Comparison of ENCODE assay signal across 17 cellular contexts in genomic region chr22:49045276-49045675, GRCh38.
DNase-seq lines count a peak whose midpoint lies in the region; ATAC-seq, FAIRE-seq and TF ChIP-seq lines count a peak whose summit lies in the region.
"Had no signal": no experiment of that assay in that cellular context is flagged by ENCODE, and none has a peak within 500 bp of the region (broad histone marks: within the 10 kb centered on the region; RNA-seq: fewer than 3 reads in every experiment).

No MANE protein-coding gene starts in this region.

- H3K27me3 Mint-ChIP-seq in neural progenitor cell (ENCODE audit: insufficient read depth, low read depth), result peaks cover 7% of the 10 kb centered on the region
- H3K27me3 Mint-ChIP-seq in H9 (ENCODE audit: low read depth), result peaks cover 21% of the 10 kb centered on the region

- no peak overlapping the region for H3K14ac ChIP-seq in H9 (ENCODE audit: insufficient read depth, low read length)

- H3K36me3 Mint-ChIP-seq in neural progenitor cell (no peaks in the 10 kb centered on the region), H9 (ENCODE audit: insufficient read depth in 1 of 3, low read depth in 3 of 3) (no peaks in the 10 kb centered on the region)
- H3K36me3 Mint-ChIP-seq: CD14-positive monocyte; CD8-positive, alpha-beta T cell had no signal

- no peak overlapping the region for H3K4me3 Mint-ChIP-seq in neural progenitor cell
- no peak overlapping the region for H3K4me3 Mint-ChIP-seq in H9
- H3K4me3 Mint-ChIP-seq: CD8-positive, alpha-beta T cell had no signal

- H3K27me3 ChIP-seq in A673 (replicated peaks; ENCODE audit: insufficient read depth, low read depth, low read length, poor library complexity) (no peaks in the 10 kb centered on the region), neural progenitor cell (no peaks in the 10 kb centered on the region), aorta (ENCODE audit: control insufficient read depth in 1 of 2, insufficient read depth in 2 of 2, low read length in 1 of 2) (no peaks in the 10 kb centered on the region), H9 (ENCODE audit: insufficient read depth, low read length) (no peaks in the 10 kb centered on the region)
- H3K27me3 ChIP-seq in BLaER1 treated with 17β-estradiol and CSF1 and Interleukin-3, amounts not matched to agents 10 nM and 100 nM, result no peaks in the 10 kb centered on the region; a peak in 1 of 22 replicates
- H3K27me3 ChIP-seq: BE2C had no signal

- H3K4me1 ChIP-seq in A673 (ENCODE audit: insufficient read depth, low read length, poor library complexity, severe bottlenecking), result peaks cover 32% of the 10 kb centered on the region
- H3K4me1 ChIP-seq in BLaER1 treated with 17β-estradiol and CSF1 and Interleukin-3, amounts not matched to agents 10 nM and 100 nM, result peaks cover 0 to 18% (median 15%) of the 10 kb centered on the region in 10 experiments; a peak in 15 of 20 replicates
- H3K4me1 ChIP-seq in neural progenitor cell, result no peaks in the 10 kb centered on the region
- no peaks in the 10 kb centered on the region for H3K4me1 ChIP-seq in aorta (ENCODE audit: control insufficient read depth in 1 of 2, insufficient read depth in 2 of 2, low read length in 2 of 2)
- H3K4me1 ChIP-seq in H9 (ENCODE audit: insufficient read depth, low read length), result no peaks in the 10 kb centered on the region
- H3K4me1 ChIP-seq: BE2C, HAP-1 had no signal

- TF ChIP-seq CTCF in A673 (conservative IDR thresholded peaks at IDR 0.05; ENCODE audit: low read depth, low read length), result no peak
- no peak for TF ChIP-seq CTCF in neural progenitor cell (IDR thresholded peaks at IDR 0.05)
- TF ChIP-seq CTCF in H9 (conservative IDR thresholded peaks at IDR 0.05), result no peak

- no peak for FAIRE-seq in HTR-8/SVneo (lab: Jason Lieb, UNC)
- FAIRE-seq: GM12878 had no signal

- peak overlapping the region; percentile 24 for H3K27ac ChIP-seq in A673 (ENCODE audit: low read depth, low read length, poor library complexity, severe bottlenecking)
- no peak overlapping the region for H3K27ac ChIP-seq in BLaER1 treated with 17β-estradiol and CSF1 and Interleukin-3, amounts not matched to agents 10 nM and 100 nM
- H3K27ac ChIP-seq in neural progenitor cell, result no peak overlapping the region
- no peak overlapping the region for H3K27ac ChIP-seq in aorta (ENCODE audit: low read depth in 1 of 2, low read length in 2 of 2)
- no peak overlapping the region for H3K27ac ChIP-seq in H9 (ENCODE audit: insufficient read length, low read depth, low read length)

- no peaks in the 10 kb centered on the region for H3K9me3 ChIP-seq in A673 (ENCODE audit: low read depth, low read length, poor library complexity, severe bottlenecking)
- H3K9me3 ChIP-seq in BLaER1 treated with 17β-estradiol and CSF1 and Interleukin-3, amounts not matched to agents 10 nM and 100 nM (replicated peaks in 1 of 11), result no peaks in the 10 kb centered on the region
- H3K9me3 ChIP-seq in neural progenitor cell (ENCODE audit: low read depth), result no peaks in the 10 kb centered on the region
- peaks cover 1% of the 10 kb centered on the region for H3K9me3 ChIP-seq in aorta (ENCODE audit: control insufficient read depth, low read length)
- no peaks in the 10 kb centered on the region for H3K9me3 ChIP-seq in H9 (ENCODE audit: control insufficient read depth, low read depth, low read length)
- H3K9me3 ChIP-seq: BE2C, HAP-1 had no signal

- H3K9me3 Mint-ChIP-seq in neural progenitor cell, result no peaks in the 10 kb centered on the region
- no peaks in the 10 kb centered on the region for H3K9me3 Mint-ChIP-seq in H9
- H3K9me3 Mint-ChIP-seq: CD8-positive, alpha-beta T cell had no signal

- CTCF ChIA-PET in A673 (lab: Charles Lee), result interaction anchor here (1.1 to 1.8 kb wide), 2 partner anchors 259 to 262 kb away, joined by 4 to 42 read pairs; no protein-coding TSS in a partner anchor

- H2AK5ac ChIP-seq in H9 (ENCODE audit: insufficient read length, low read length), result no peak overlapping the region

- H3K36me3 ChIP-seq in A673 (ENCODE audit: insufficient read depth, low read length, poor library complexity, severe bottlenecking) (no peaks in the 10 kb centered on the region), neural progenitor cell (no peaks in the 10 kb centered on the region), aorta (ENCODE audit: control insufficient read depth in 1 of 2, insufficient read depth in 2 of 2, low read length in 1 of 2) (no peaks in the 10 kb centered on the region)
- H3K36me3 ChIP-seq in BLaER1 treated with 17β-estradiol and CSF1 and Interleukin-3, amounts not matched to agents 10 nM and 100 nM, result no peaks in the 10 kb centered on the region
- H3K36me3 ChIP-seq: BE2C, HAP-1 had no signal

- no peak overlapping the region for H4K5ac ChIP-seq in H9 (ENCODE audit: insufficient read length, low read depth, low read length)

- BruUV-seq in A673 (replicated peaks; lab: Mats Ljungman, UMichigan), result no TSS peak

- no peak overlapping the region for H4K91ac ChIP-seq in H9 (ENCODE audit: insufficient read length, low read depth, low read length)

- H3K4ac ChIP-seq in H9 (ENCODE audit: low read depth, low read length), result no peak overlapping the region

- H3K23me2 ChIP-seq in H9 (ENCODE audit: insufficient read length, low read depth, low read length, poor library complexity, severe bottlenecking), result no peaks in the 10 kb centered on the region

- H3K4me3 ChIP-seq in A673 (ENCODE audit: low read depth, low read length, poor library complexity, severe bottlenecking), result no peak overlapping the region
- no peak overlapping the region for H3K4me3 ChIP-seq in BLaER1 treated with 17β-estradiol and CSF1 and Interleukin-3, amounts not matched to agents 10 nM and 100 nM
- H3K4me3 ChIP-seq in neural progenitor cell, result no peak overlapping the region
- no peak overlapping the region for H3K4me3 ChIP-seq in aorta (ENCODE audit: low read length in 2 of 2)
- H3K4me3 ChIP-seq: GM12878, HAP-1 had no signal

- intact Hi-C loops in A673 (cut with micrococcal nuclease; ENCODE audit: unreplicated experiment), result loop anchor here (5.0 to 10.0 kb wide), 3 partner anchors 173 to 587 kb away; no protein-coding TSS in a partner anchor
- intact Hi-C loops in aorta (cut with DNase I), result no loop called here

- peak overlapping the region in 8 of 11 experiments; percentile 12 to 81 (median 66); a peak in 13 of 22 replicates for H3K4me2 ChIP-seq in BLaER1 treated with 17β-estradiol and CSF1 and Interleukin-3, amounts not matched to agents 10 nM and 100 nM
- H3K4me2 ChIP-seq in neural progenitor cell (no peak overlapping the region), H9 (ENCODE audit: insufficient read depth, insufficient read length, low read length) (no peak overlapping the region)

- WGBS in aorta, 2 donors, result 88 to 92% methylated on average over 12 of the region's 12 CpGs
- no CpG with 5 or more reads among the region's 12 CpGs for WGBS in H9 (ENCODE audit: extremely low coverage, insufficient read length, low lambda C conversion rate)

- H3K79me2 ChIP-seq in neural progenitor cell (ENCODE audit: low read depth) (no peaks in the 10 kb centered on the region), H9 (ENCODE audit: insufficient read depth, low read length) (no peaks in the 10 kb centered on the region)

- H2BK20ac ChIP-seq in H9 (ENCODE audit: low read depth, low read length, poor library complexity, severe bottlenecking), result no peak overlapping the region

- H3K4me1 Mint-ChIP-seq in neural progenitor cell, result peaks cover 11% of the 10 kb centered on the region
- H3K4me1 Mint-ChIP-seq in H9, result peaks cover 3 to 6% of the 10 kb centered on the region in 2 experiments; a peak in 3 of 4 replicates
- H3K4me1 Mint-ChIP-seq: CD14-positive monocyte had no signal

- H3K79me1 ChIP-seq in H9 (ENCODE audit: insufficient read depth, low read depth, low read length, poor library complexity, severe bottlenecking), result no peaks in the 10 kb centered on the region

- H2BK120ac ChIP-seq in H9 (ENCODE audit: low read depth, low read length, poor library complexity, severe bottlenecking), result no peak overlapping the region

- DNase-seq in A673 (ENCODE audit: low spot score), result no peak
- no peak for DNase-seq in neural progenitor cell (ENCODE audit: low spot score)
- DNase-seq in aorta, result peak; percentile 13 to 34
- DNase-seq in HTR-8/SVneo (ENCODE audit: insufficient read length, low spot score), result no peak
- DNase-seq in H9, result no peak
- DNase-seq: ACHN; BE2C; CD8-positive, alpha-beta T cell; DMS 273 treated with DMSO at 0.1 percent for 48 hours; DMS53; DND-41; EL; GOT3 had no signal

- H3K56ac ChIP-seq in H9 (ENCODE audit: insufficient read length, low read depth, low read length), result no peak overlapping the region

- no peaks in the 10 kb centered on the region for H3F3A ChIP-seq in neural progenitor cell (ENCODE audit: low read depth)

- H2AFZ ChIP-seq in neural progenitor cell (replicated peaks), result no peak overlapping the region
- no peak overlapping the region for H2AFZ ChIP-seq in H9 (ENCODE audit: low read length)

- peaks cover 0 to 25% (median 0%) of the 10 kb centered on the region in 11 experiments; a peak in 6 of 22 replicates for H4K20me1 ChIP-seq in BLaER1 treated with 17β-estradiol and CSF1 and Interleukin-3, amounts not matched to agents 10 nM and 100 nM
- no peaks in the 10 kb centered on the region for H4K20me1 ChIP-seq in neural progenitor cell (ENCODE audit: low read depth)
- H4K20me1 ChIP-seq in H9 (ENCODE audit: control insufficient read depth, insufficient read depth, insufficient read length), result no peaks in the 10 kb centered on the region

- no peak overlapping the region for H4K8ac ChIP-seq in H9 (replicated peaks; ENCODE audit: insufficient read length, low read depth, low read length)

- no peak overlapping the region for H3K18ac ChIP-seq in H9 (ENCODE audit: insufficient read length, low read depth, low read length)

- H2BK15ac ChIP-seq in H9 (ENCODE audit: low read depth, low read length), result no peak overlapping the region

- H3K9ac ChIP-seq in BLaER1 treated with 17β-estradiol and CSF1 and Interleukin-3, amounts not matched to agents 10 nM and 100 nM, result no peak overlapping the region; a peak in 1 of 22 replicates
- no peak overlapping the region for H3K9ac ChIP-seq in neural progenitor cell
- no peak overlapping the region for H3K9ac ChIP-seq in H9 (ENCODE audit: extremely low read depth, insufficient read length, low read length)

- no peak overlapping the region for H2BK12ac ChIP-seq in H9 (ENCODE audit: insufficient read length, low read depth, low read length)

- H2BK5ac ChIP-seq in H9 (ENCODE audit: insufficient read length, low read length), result no peak overlapping the region

- no peak overlapping the region for H3T11ph ChIP-seq in H9 (ENCODE audit: low read length)

- no peak overlapping the region for H3K23ac ChIP-seq in H9 (ENCODE audit: insufficient read length, low read depth, low read length)

- H3K27ac Mint-ChIP-seq in neural progenitor cell (peak overlapping the region; percentile 72), H9 (peak overlapping the region in 1 of 3 experiments; percentile 49; a peak in 1 of 7 replicates)
- H3K27ac Mint-ChIP-seq: CD14-positive monocyte; CD8-positive, alpha-beta T cell had no signal

- ATAC-seq in aorta (ENCODE audit: low FRiP score), result no peak
- ATAC-seq: CD8-positive, alpha-beta T cell; GM12878 had no signal

- POLR2A ChIA-PET in A673 (lab: Charles Lee; ENCODE audit: low non-redundant PET), result no interaction called here

Comparison
In these comparisons a context has a peak if more than half of its experiments do, and no peak if none do; other contexts are left out.
1. DNase-seq: peak in aorta (2 of 2); none in A673 (single experiment), neural progenitor cell (single experiment), HTR-8/SVneo (single experiment) and H9 (single experiment).
2. H3K4me2 ChIP-seq: peak in BLaER1 treated with 17β-estradiol and CSF1 and Interleukin-3, amounts not matched to agents 10 nM and 100 nM (8 of 11); none in neural progenitor cell (single experiment) and H9 (single experiment).